Comparison of ENCODE assay signal across 9 cellular contexts in the genomic region with DNA sequence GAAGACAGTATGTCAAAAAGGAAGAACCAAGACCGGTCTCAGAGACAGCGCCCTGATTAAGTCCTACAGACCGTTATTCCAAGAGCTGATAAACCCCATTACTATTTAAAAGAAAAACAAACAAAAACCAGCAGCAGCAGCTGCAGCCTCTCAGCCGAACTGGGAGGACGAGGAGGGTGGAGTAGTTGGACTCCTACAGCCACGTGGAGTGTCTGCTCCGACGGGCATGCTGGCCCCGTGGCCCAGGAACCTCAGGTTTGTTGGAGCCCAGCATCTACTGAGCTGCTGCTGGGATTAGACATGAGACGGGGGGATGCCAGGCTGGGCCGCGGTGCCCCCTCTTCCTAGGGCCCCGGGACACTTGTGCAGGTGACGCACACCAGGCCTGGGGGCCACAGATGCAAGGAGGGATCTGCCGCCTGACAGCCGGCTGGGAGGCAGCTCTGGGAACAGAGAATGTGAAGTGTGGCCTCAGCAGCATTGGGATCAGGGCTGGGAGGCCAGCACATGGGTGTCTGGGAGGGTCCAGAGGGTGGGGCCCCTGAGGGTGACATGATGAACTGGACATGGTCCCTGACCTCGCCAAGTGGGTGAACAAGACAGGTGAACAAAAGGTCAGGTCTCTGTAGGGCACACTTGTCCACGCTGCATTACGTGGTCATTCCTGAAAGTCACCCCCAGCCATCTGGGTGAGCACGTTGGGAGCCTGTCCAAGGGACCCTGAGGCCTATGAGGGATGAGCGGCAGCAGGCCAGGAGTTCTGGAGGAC. TPM values are rescaled to one million over a fixed set of nuclear protein-coding genes. Genes with fewer than 3 reads are reported as not detected.
DNase-seq lines count a peak whose midpoint lies in the region; TF ChIP-seq lines count a peak whose summit lies in the region.
"Had no signal": no experiment of that assay in that cellular context is flagged by ENCODE, and none has a peak within 500 bp of the region (broad histone marks: within the 10 kb centered on the region; RNA-seq: fewer than 3 reads in every experiment).

No MANE protein-coding gene starts in this region.

- H3K9me3 ChIP-seq in NT2/D1 (ENCODE audit: insufficient read depth, low read length): no peaks in the 10 kb centered on the region
- H3K9me3 ChIP-seq in fibroblast of lung (ENCODE audit: control insufficient read depth, insufficient read depth, low read depth, low read length): no peaks in the 10 kb centered on the region
- H3K9me3 ChIP-seq in ovary: no peaks in the 10 kb centered on the region

- WGBS in ovary, 3 donors: 44 to 50% (median 50%) methylated on average over 21 of the region's 21 CpGs

- H2AFZ ChIP-seq in fibroblast of lung (ENCODE audit: low read length): peak overlapping the region; percentile 23

- TF ChIP-seq EP300 in ovary (IDR thresholded peaks at IDR 0.05): no peak

- CTCF ChIA-PET in Calu3 (lab: Charles Lee): interaction anchor here (1.2 kb wide), 1 partner anchor 31 kb away, joined by 3 read pairs; the partner anchor contains the start of gene TPD52L2

- H3K4me2 ChIP-seq in fibroblast of lung (ENCODE audit: extremely low read depth, insufficient read depth, low read length): no peak overlapping the region

- peak overlapping the region; percentile 65 for H3K9ac ChIP-seq in NT2/D1 (ENCODE audit: insufficient read length, low read depth)
- H3K9ac ChIP-seq in fibroblast of lung (ENCODE audit: insufficient read depth, low read length): no peak overlapping the region

- H3K36me3 Mint-ChIP-seq in Calu3 (ENCODE audit: insufficient read depth, unreplicated experiment): peaks cover 35% of the 10 kb centered on the region

- H3K4me1 ChIP-seq in NT2/D1 (ENCODE audit: insufficient read depth, insufficient read length): peaks cover 10% of the 10 kb centered on the region
- peaks cover 12% of the 10 kb centered on the region for H3K4me1 ChIP-seq in fibroblast of lung (ENCODE audit: control insufficient read depth, extremely low read depth, insufficient read depth, low read length)
- peaks cover 24% of the 10 kb centered on the region for H3K4me1 ChIP-seq in ovary (ENCODE audit: insufficient read depth)

- H4K20me1 ChIP-seq in fibroblast of lung (ENCODE audit: control insufficient read depth, extremely low read depth, insufficient read depth, low read length): no peaks in the 10 kb centered on the region

- no peak for DNase-seq in Calu3
- DNase-seq in NT2/D1 (ENCODE audit: low read depth, low spot score): no peak
- peak; percentile 73 to 91 for DNase-seq in fibroblast of lung (ENCODE audit: low read depth in 2 of 2)
- peak in 4 of 5 donors; percentile 49 to 58 (median 54) for DNase-seq in ovary
- no peak for DNase-seq in Kasumi-1 (lab: John Stamatoyannopoulos, UW)
- DNase-seq in activated CD4-positive, alpha-beta T cell treated with anti-CD3 and anti-CD28 coated beads for 1 hour: no peak
- DNase-seq in NAMALWA (ENCODE audit: low spot score): no peak
- DNase-seq: naive thymus-derived CD4-positive, alpha-beta T cell had no signal

- H3K27ac ChIP-seq in fibroblast of lung (ENCODE audit: insufficient read depth, low read length): peak overlapping the region; percentile 14
- H3K27ac ChIP-seq in ovary: peak overlapping the region; percentile 87 to 91

- H3K36me3 ChIP-seq in NT2/D1 (ENCODE audit: insufficient read depth, insufficient read length, low read length) (no peaks in the 10 kb centered on the region), fibroblast of lung (ENCODE audit: control insufficient read depth, insufficient read depth, low read length) (no peaks in the 10 kb centered on the region), ovary (no peaks in the 10 kb centered on the region)

- H3K4me3 ChIP-seq in NT2/D1 (ENCODE audit: insufficient read length, low read depth) (no peak overlapping the region), fibroblast of lung (replicated peaks in 1 of 4; ENCODE audit: control extremely low read depth in 1 of 4, insufficient read depth in 1 of 4, low read depth in 3 of 4, low read length in 4 of 4) (no peak overlapping the region), ovary (no peak overlapping the region)

- no peaks in the 10 kb centered on the region for H3K9me3 Mint-ChIP-seq in Calu3 (ENCODE audit: low read depth, unreplicated experiment)

- peaks cover 26% of the 10 kb centered on the region for H3K4me1 Mint-ChIP-seq in Calu3 (ENCODE audit: low read depth, unreplicated experiment)

- H3K27me3 Mint-ChIP-seq in Calu3 (ENCODE audit: unreplicated experiment): peaks cover 42% of the 10 kb centered on the region

- H3K4me3 Mint-ChIP-seq in Calu3 (ENCODE audit: low read depth, unreplicated experiment): no peak overlapping the region

- peak overlapping the region; percentile 73 for H3K27ac Mint-ChIP-seq in Calu3 (ENCODE audit: unreplicated experiment)
- H3K27ac Mint-ChIP-seq: naive thymus-derived CD4-positive, alpha-beta T cell had no signal

- TF ChIP-seq CTCF in Calu3 (IDR thresholded peaks at IDR 0.05; ENCODE audit: unreplicated experiment): no peak
- no peak for TF ChIP-seq CTCF in fibroblast of lung (conservative IDR thresholded peaks at IDR 0.05 in 1 of 2, IDR thresholded peaks at IDR 0.05 in 1 of 2; ENCODE audit: low read depth in 1 of 2, low read length in 2 of 2)
- no peak for TF ChIP-seq CTCF in ovary (IDR thresholded peaks at IDR 0.05)

- BruUV-seq in Calu3 (replicated peaks; lab: Mats Ljungman, UMichigan): no TSS peak

- no peaks in the 10 kb centered on the region for H3K79me2 ChIP-seq in fibroblast of lung (ENCODE audit: control insufficient read depth, insufficient read depth, low read length)

- intact Hi-C loops in Calu3 (cut with micrococcal nuclease; ENCODE audit: unreplicated experiment) (no loop called here), ovary (cut with DNase I) (no loop called here)

- H3K27me3 ChIP-seq in NT2/D1 (ENCODE audit: insufficient read depth, insufficient read length) (peaks cover 25% of the 10 kb centered on the region), fibroblast of lung (ENCODE audit: control insufficient read depth, insufficient read depth, low read length) (peaks cover 7% of the 10 kb centered on the region), ovary (no peaks in the 10 kb centered on the region)

- no peak for TF ChIP-seq POLR2A in ovary (IDR thresholded peaks at IDR 0.05)

RNA-seq across cellular contexts. Expression of gene ZBTB46, which starts 2.9 kb away (rescaled TPM):
- total RNA-seq in Calu3 (2022): 2.5 and 3.2 TPM in 2 replicates
- 2.8 and 4.5 TPM in 2 replicates for total RNA-seq in fibroblast of lung
- 0.53 and 0.96 TPM in 2 replicates for polyA plus RNA-seq in fibroblast of lung
- 1.8 and 2.4 TPM in 2 replicates for polyA plus RNA-seq in fibroblast of lung (2012)
- 2.1 and 5.1 TPM in 2 replicates for polyA minus RNA-seq in fibroblast of lung (ENCODE audit: low replicate concordance)
- 10 to 100 TPM; 11.4 to 55.1 (median 35.2) TPM for total RNA-seq in ovary
- polyA plus RNA-seq in ovary: 10 to 100 TPM in 1 of 2 donors, 1 to 10 TPM in 1; 4.1 to 12.2 TPM

RNA-seq across cellular contexts. Expression of gene ABHD16B, which starts 27.3 kb away (rescaled TPM):
- 0.24 TPM in 1 of 2 replicates, not detected in the other for total RNA-seq in Calu3 (2022)
- total RNA-seq in fibroblast of lung: not detected in 2 replicates
- polyA plus RNA-seq in fibroblast of lung: not detected in 2 replicates
- polyA plus RNA-seq in fibroblast of lung (2012): not detected in 2 replicates
- polyA minus RNA-seq in fibroblast of lung (ENCODE audit: low replicate concordance): not detected in 2 replicates
- not detected for total RNA-seq in ovary
- under 1 TPM in 1 of 2 donors, not detected in 1; 0.57 TPM for polyA plus RNA-seq in ovary
- total RNA-seq: NCI-H460 had no signal

RNA-seq across cellular contexts. Expression of gene TPD52L2, which starts 31.1 kb away (rescaled TPM):
- 192 and 197 TPM in 2 replicates for total RNA-seq in Calu3 (2022)
- 84.2 and 123 TPM in 2 replicates for total RNA-seq in fibroblast of lung
- polyA plus RNA-seq in fibroblast of lung: 212 and 227 TPM in 2 replicates
- 165 and 182 TPM in 2 replicates for polyA plus RNA-seq in fibroblast of lung (2012)
- 169 and 179 TPM in 2 replicates for polyA minus RNA-seq in fibroblast of lung (ENCODE audit: low replicate concordance)
- total RNA-seq in ovary: 10 to 100 TPM; 51.5 to 78.0 (median 68.8) TPM
- 10 to 100 TPM; 73.3 to 78.9 TPM for polyA plus RNA-seq in ovary

Comparison
In these comparisons a context has a peak if more than half of its experiments do, and no peak if none do; other contexts are left out.
1. DNase-seq: peak in fibroblast of lung (2 of 2) and ovary (4 of 5); none in Calu3 (single experiment), NT2/D1 (single experiment), Kasumi-1 (0 of 2), activated CD4-positive, alpha-beta T cell treated with anti-CD3 and anti-CD28 coated beads for 1 hour (single experiment) and NAMALWA (single experiment).